ENCODE assay signal across 13 cellular contexts in genomic region chr17:38417210-38417951, GRCh38. TPM values are rescaled to one million over a fixed set of nuclear protein-coding genes. Genes with fewer than 3 reads are reported as not detected.
A peak's percentile ranks its signal among the peaks of the same experiment; 100 is the strongest.
DNase-seq lines count a peak whose midpoint lies in the region; ATAC-seq lines count a peak whose summit lies in the region.
"Had no signal": no experiment of that assay in that cellular context is flagged by ENCODE, and none has a peak within 500 bp of the region (broad histone marks: within the 10 kb centered on the region; RNA-seq: fewer than 3 reads in every experiment).

No MANE protein-coding gene starts in this region.

- H3K4me1 ChIP-seq in BLaER1 treated with 17β-estradiol and CSF1 and Interleukin-3, amounts not matched to agents 10 nM and 100 nM: peaks cover 32 to 87% (median 70%) of the 10 kb centered on the region in 10 experiments

- H4K20me1 ChIP-seq in BLaER1 treated with 17β-estradiol and CSF1 and Interleukin-3, amounts not matched to agents 10 nM and 100 nM: peaks cover 0 to 19% (median 0%) of the 10 kb centered on the region in 11 experiments; a peak in 2 of 22 replicates

- no peaks in the 10 kb centered on the region for H3K9me3 ChIP-seq in BLaER1 treated with 17β-estradiol and CSF1 and Interleukin-3, amounts not matched to agents 10 nM and 100 nM (replicated peaks in 1 of 11)
- H3K9me3 ChIP-seq: thoracic aorta had no signal

- DNase-seq in H7 (peak; percentile 56), RPMI7951 (ENCODE audit: low read depth) (peak; percentile 15), globus pallidus (ENCODE audit: low spot score) (peak; percentile 16)
- DNase-seq: activated naive CD8-positive, alpha-beta T cell treated with anti-CD3 and anti-CD28 coated beads, Interleukin-2, amount 50 U/mL, for 24 hours; DMS153; NK-92 treated with Interleukin-12 subunit alpha and Interleukin-12 subunit beta, amount 100 ng/mL, for 24 hours had no signal

- no peak for ATAC-seq in HG03045 (IDR thresholded peaks at IDR 0.05; ENCODE audit: unreplicated experiment)
- no peak for ATAC-seq in GM18511 (IDR thresholded peaks at IDR 0.05; ENCODE audit: unreplicated experiment)
- no peak for ATAC-seq in HG02870 (IDR thresholded peaks at IDR 0.05; ENCODE audit: unreplicated experiment)
- ATAC-seq in GM21723 (IDR thresholded peaks at IDR 0.05; ENCODE audit: unreplicated experiment): no peak
- ATAC-seq: activated CD4-positive, CD25-positive, alpha-beta regulatory T cell treated with anti-CD3 and anti-CD28 coated beads, Interleukin-2, amount 50 U/mL, for 24 hours; activated naive CD8-positive, alpha-beta T cell treated with anti-CD3 and anti-CD28 coated beads, Interleukin-2, amount 50 U/mL, for 24 hours had no signal

- peaks cover 29 to 46% (median 39%) of the 10 kb centered on the region in 11 experiments for H3K27me3 ChIP-seq in BLaER1 treated with 17β-estradiol and CSF1 and Interleukin-3, amounts not matched to agents 10 nM and 100 nM
- H3K27me3 ChIP-seq in H7 (ENCODE audit: control insufficient read depth, insufficient read depth, low read length): peaks cover 18% of the 10 kb centered on the region

- H3K27ac ChIP-seq in BLaER1 treated with 17β-estradiol and CSF1 and Interleukin-3, amounts not matched to agents 10 nM and 100 nM: peak overlapping the region in 1 of 11 experiments; percentile 93; a peak in 2 of 22 replicates
- H3K27ac ChIP-seq: thoracic aorta had no signal

- H3K4me2 ChIP-seq in BLaER1 treated with 17β-estradiol and CSF1 and Interleukin-3, amounts not matched to agents 10 nM and 100 nM: peak overlapping the region in 9 of 11 experiments; percentile 13 to 99 (median 96); a peak in 17 of 22 replicates

- H3K36me3 ChIP-seq in BLaER1 treated with 17β-estradiol and CSF1 and Interleukin-3, amounts not matched to agents 10 nM and 100 nM: no peaks in the 10 kb centered on the region
- no peaks in the 10 kb centered on the region for H3K36me3 ChIP-seq in H7 (replicated peaks; ENCODE audit: control insufficient read depth, insufficient read depth, low read length)
- H3K36me3 ChIP-seq: thoracic aorta had no signal

- H3K4me3 ChIP-seq in BLaER1 treated with 17β-estradiol and CSF1 and Interleukin-3, amounts not matched to agents 10 nM and 100 nM: no peak overlapping the region
- H3K4me3 ChIP-seq in H7 (ENCODE audit: insufficient read depth, low read depth, low read length): no peak overlapping the region
- H3K4me3 ChIP-seq: thoracic aorta had no signal

- peak overlapping the region in 1 of 11 experiments; percentile 33; a peak in 1 of 22 replicates for H3K9ac ChIP-seq in BLaER1 treated with 17β-estradiol and CSF1 and Interleukin-3, amounts not matched to agents 10 nM and 100 nM

RNA-seq across cellular contexts. Expression of gene ARHGAP23, which starts 10.9 kb away (rescaled TPM):
- total RNA-seq in H7 (2014; rRNA removed; shearing (Covaris generic)): 15.4 and 17.2 TPM in 2 replicates
- total RNA-seq in RPMI7951 (2014; rRNA removed; shearing (Covaris generic)): 4.6 and 6.3 TPM in 2 replicates
